In the genomic region with DNA sequence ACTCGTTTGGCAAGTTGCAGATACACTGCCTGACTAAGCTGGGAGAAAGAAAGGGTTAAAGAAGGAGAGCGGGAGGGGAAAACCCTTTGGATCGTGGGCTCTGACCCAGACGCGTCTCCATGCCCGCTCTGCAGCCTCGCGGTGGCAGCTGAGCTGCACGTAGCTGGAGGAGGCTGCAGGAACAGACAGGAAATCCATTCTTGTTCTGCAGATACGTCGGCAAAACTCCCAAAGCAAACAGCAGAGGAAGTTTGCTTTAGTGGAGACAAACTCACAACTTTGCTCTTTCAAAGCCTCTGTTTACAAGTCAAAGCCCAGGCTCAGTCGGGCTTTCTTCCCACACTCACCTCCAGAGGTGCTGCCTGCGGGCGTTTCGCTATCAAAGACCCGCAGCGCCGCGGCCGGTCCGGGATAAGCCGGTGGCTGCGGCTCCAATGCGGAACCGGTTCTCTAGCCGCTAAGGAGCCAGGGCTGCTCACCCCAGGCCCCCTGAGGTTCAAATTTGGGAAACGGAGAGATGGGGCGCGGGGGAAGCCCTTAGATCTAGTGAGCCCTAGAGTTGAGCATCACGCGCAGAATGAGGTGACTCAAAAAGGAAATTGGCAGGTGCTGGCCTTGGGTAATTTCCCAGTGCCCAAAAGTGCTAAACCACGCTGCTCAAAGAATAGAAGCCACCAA, we compare ENCODE assay signal across 7 cellular contexts.
DNase-seq lines count a peak whose midpoint lies in the region; ATAC-seq and TF ChIP-seq lines count a peak whose summit lies in the region.

No MANE protein-coding gene starts in this region.

- DNase-seq in HFF-Myc (ENCODE audit: extremely low read depth, low read depth) (no peak), NCI-H526 treated with DMSO at 0.1 percent for 48 hours (lab: John Stamatoyannopoulos, UW) (peak; percentile 14), ascending aorta (ENCODE audit: low spot score in 2 of 2) (no peak), skeletal muscle cell (ENCODE audit: low read depth) (no peak), GM10266 (ENCODE audit: extremely low spot score) (no peak)

- peak overlapping the region; percentile 28 for H3K4me3 ChIP-seq in HFF-Myc (replicated peaks; ENCODE audit: low read depth, low read length)
- H3K4me3 ChIP-seq in ascending aorta: peak overlapping the region; percentile 46 to 58
- H3K4me3 ChIP-seq in iPS-18c (ENCODE audit: insufficient read depth, low read depth, low read length): peak overlapping the region; percentile 44
- peak overlapping the region; percentile 52 for H3K4me3 ChIP-seq in skeletal muscle cell (ENCODE audit: low read depth, low read length)

- TF ChIP-seq CTCF in HFF-Myc (IDR thresholded peaks at IDR 0.05; ENCODE audit: low read depth, low read length, missing control alignments) (no peak), ascending aorta (IDR thresholded peaks at IDR 0.05) (no peak), GM10266 (IDR thresholded peaks at IDR 0.05; ENCODE audit: control insufficient read depth, insufficient read depth, low read depth, missing control alignments) (no peak)

- ATAC-seq in GM18502 (IDR thresholded peaks at IDR 0.05; ENCODE audit: poor library complexity, unreplicated experiment): peak; percentile 80

- intact Hi-C loops in ascending aorta (cut with DNase I): no loop called here

- peaks cover 4 to 7% of the 10 kb centered on the region in 2 donors for H3K4me1 ChIP-seq in ascending aorta

- H3K36me3 ChIP-seq in ascending aorta: no peaks in the 10 kb centered on the region

- no peaks in the 10 kb centered on the region for H3K27me3 ChIP-seq in ascending aorta

- no peak overlapping the region for H3K27ac ChIP-seq in ascending aorta

- H3K9me3 ChIP-seq in ascending aorta: no peaks in the 10 kb centered on the region
- no peaks in the 10 kb centered on the region for H3K9me3 ChIP-seq in iPS-18c (ENCODE audit: control insufficient read depth, insufficient read depth, low read length)
